Comparison of ENCODE assay signal across 8 cellular contexts in the genomic region with DNA sequence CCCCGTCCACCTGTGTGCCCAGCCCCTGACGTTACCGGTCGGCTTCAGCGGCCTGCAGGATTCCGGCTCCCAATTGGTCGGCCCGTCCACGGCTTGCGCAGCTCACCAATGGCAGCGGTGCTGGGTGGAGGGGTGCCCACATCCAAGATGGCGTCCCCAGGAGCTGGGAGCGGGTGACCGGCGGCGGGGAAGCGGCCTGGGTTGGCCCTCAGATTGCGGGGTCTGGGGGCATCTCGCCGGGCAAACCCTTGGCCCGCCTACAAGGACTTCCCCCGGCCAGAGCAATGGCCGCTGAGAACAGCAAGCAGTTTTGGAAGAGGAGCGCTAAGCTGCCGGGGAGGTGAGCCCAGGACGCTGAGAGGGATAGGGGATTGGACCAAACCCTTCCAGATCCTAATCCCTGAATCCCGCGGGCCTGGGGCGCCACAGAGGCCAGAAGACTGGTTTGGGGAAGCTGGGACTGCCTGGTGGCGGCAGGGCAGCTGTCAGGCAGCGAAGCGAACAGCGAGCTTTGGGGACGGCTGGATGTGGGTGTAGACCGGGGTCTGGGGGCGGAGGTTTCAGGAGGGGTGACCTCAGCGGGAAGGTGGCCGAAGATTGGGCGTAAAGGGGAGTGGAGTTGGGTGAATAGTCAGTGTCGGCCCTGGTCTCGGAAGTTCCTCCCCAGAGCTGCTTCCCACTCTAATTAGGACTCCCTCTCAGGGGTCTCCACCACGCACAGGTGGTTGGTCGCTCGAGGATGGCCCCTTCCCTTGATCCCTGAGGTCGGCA.
DNase-seq lines count a peak whose midpoint lies in the region; ATAC-seq and TF ChIP-seq lines count a peak whose summit lies in the region.

A gene with protein sequence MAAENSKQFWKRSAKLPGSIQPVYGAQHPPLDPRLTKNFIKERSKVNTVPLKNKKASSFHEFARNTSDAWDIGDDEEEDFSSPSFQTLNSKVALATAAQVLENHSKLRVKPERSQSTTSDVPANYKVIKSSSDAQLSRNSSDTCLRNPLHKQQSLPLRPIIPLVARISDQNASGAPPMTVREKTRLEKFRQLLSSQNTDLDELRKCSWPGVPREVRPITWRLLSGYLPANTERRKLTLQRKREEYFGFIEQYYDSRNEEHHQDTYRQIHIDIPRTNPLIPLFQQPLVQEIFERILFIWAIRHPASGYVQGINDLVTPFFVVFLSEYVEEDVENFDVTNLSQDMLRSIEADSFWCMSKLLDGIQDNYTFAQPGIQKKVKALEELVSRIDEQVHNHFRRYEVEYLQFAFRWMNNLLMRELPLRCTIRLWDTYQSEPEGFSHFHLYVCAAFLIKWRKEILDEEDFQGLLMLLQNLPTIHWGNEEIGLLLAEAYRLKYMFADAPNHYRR (plus strand): TSS at position 139 of the 771 bp plus-strand sequence. CDS start 146 bp downstream, at position 285.
TMEM217 (minus strand) TSS at position 511 of the 771 bp plus-strand sequence. CDS start 39,114 bp downstream, outside the sequence.

- H3K9me3 Mint-ChIP-seq in central memory CD8-positive, alpha-beta T cell = no peaks in the 10 kb centered on the region

- peak within 1 kb of the TSS; percentile 95 for H3K27ac Mint-ChIP-seq in central memory CD8-positive, alpha-beta T cell (ENCODE audit: low read depth)

- peak; percentile 98 for ATAC-seq in GM19035 (IDR thresholded peaks at IDR 0.05; ENCODE audit: unreplicated experiment)
- peak; percentile 92 for ATAC-seq in HG03342 (IDR thresholded peaks at IDR 0.05; ENCODE audit: unreplicated experiment)
- peak; percentile 99 for ATAC-seq in central memory CD8-positive, alpha-beta T cell (replicated peaks; ENCODE audit: extremely low read depth, poor library complexity, severe bottlenecking)

- no peaks in the 10 kb centered on the region for H3K27me3 Mint-ChIP-seq in central memory CD8-positive, alpha-beta T cell

- peak; percentile 81 for DNase-seq in AG09319 (ENCODE audit: extremely low read depth, low read depth)
- peak; percentile 94 for DNase-seq in NCI-H345 treated with DMSO at 0.1 percent for 48 hours (lab: John Stamatoyannopoulos, UW; ENCODE audit: unreplicated experiment)
- DNase-seq in activated CD4-positive, CD25-positive, alpha-beta regulatory T cell treated with anti-CD3 and anti-CD28 coated beads, Interleukin-2, amount 50 U/mL, for 16 hours (ENCODE audit: low read depth, low spot score) = peak; percentile 93
- peak; percentile 92 for DNase-seq in central memory CD8-positive, alpha-beta T cell (ENCODE audit: low spot score in 2 of 2)
- peak; percentile 98 for DNase-seq in iris pigment epithelial cell (ENCODE audit: low read depth)
- peak; percentile 91 to 96 for DNase-seq in stimulated activated CD4-positive, alpha-beta T cell treated with anti-CD3 and anti-CD28 coated beads, Interleukin-12 subunit alpha, Interleukin-12 subunit beta, amount 100 ng/mL, for 24 hours (ENCODE audit: low read depth in 2 of 2)

- peaks cover 37% of the 10 kb centered on the region for H3K4me1 Mint-ChIP-seq in central memory CD8-positive, alpha-beta T cell

- peak within 1 kb of the TSS; percentile 97 for H3K4me3 Mint-ChIP-seq in central memory CD8-positive, alpha-beta T cell

- H3K36me3 Mint-ChIP-seq in central memory CD8-positive, alpha-beta T cell (ENCODE audit: insufficient read depth) = peaks cover 8% of the 10 kb centered on the region

- no peak for TF ChIP-seq CTCF in AG09319 (IDR thresholded peaks at IDR 0.05; ENCODE audit: low read depth, low read length)

Comparison
In these comparisons a context has a peak if more than half of its experiments do, and no peak if none do; other contexts are left out.
1. Peak in every context shown above with its lines: DNase-seq and ATAC-seq.